In the genomic region with DNA sequence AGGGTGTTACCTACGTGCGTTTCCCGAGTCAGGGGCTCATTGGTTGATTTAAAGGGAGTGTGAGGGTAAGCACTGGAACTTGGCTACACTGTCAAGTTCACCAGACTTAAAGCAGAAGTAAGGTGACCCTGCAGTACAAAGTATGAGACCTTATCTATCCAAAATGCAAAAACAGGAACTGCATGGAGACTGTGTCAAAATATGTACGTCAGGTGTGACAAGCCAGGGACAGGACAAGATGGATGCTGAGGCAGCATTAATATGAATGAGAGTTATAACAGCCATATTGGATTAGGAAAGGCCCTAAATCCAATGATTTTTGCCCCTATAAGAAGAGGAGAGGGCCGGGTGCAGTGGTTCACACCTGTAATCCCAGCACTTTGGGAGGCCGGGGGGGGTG, we compare ENCODE assay signal across 18 cellular contexts. TPM values are rescaled to one million over a fixed set of nuclear protein-coding genes. Genes with fewer than 3 reads are reported as not detected.
DNase-seq lines count a peak whose midpoint lies in the region; ATAC-seq, FAIRE-seq and TF ChIP-seq lines count a peak whose summit lies in the region.
"Had no signal": no experiment of that assay in that cellular context is flagged by ENCODE, and none has a peak within 500 bp of the region (broad histone marks: within the 10 kb centered on the region; RNA-seq: fewer than 3 reads in every experiment).

No MANE protein-coding gene starts in this region.

- H3K4me2 ChIP-seq in BLaER1 treated with 17β-estradiol and CSF1 and Interleukin-3, amounts not matched to agents 10 nM and 100 nM, result peak overlapping the region in 7 of 11 experiments; percentile 3 to 34 (median 11); a peak in 7 of 22 replicates
- H3K4me2 ChIP-seq: KMS-11 had no signal

- H3K27ac ChIP-seq in BLaER1 treated with 17β-estradiol and CSF1 and Interleukin-3, amounts not matched to agents 10 nM and 100 nM, result peak overlapping the region in 1 of 11 experiments; percentile 19; a peak in 3 of 22 replicates
- H3K27ac ChIP-seq in kidney (ENCODE audit: low read depth in 2 of 2, low read length in 2 of 2), result no peak overlapping the region
- H3K27ac ChIP-seq: body of pancreas, coronary artery, gastroesophageal sphincter, KMS-11, transverse colon had no signal

- H3K9ac ChIP-seq in BLaER1 treated with 17β-estradiol and CSF1 and Interleukin-3, amounts not matched to agents 10 nM and 100 nM, result no peak overlapping the region
- H3K9ac ChIP-seq in kidney (ENCODE audit: low read length in 2 of 2), result no peak overlapping the region
- H3K9ac ChIP-seq: KMS-11 had no signal

- H3K4me1 ChIP-seq in BLaER1 treated with 17β-estradiol and CSF1 and Interleukin-3, amounts not matched to agents 10 nM and 100 nM, result peaks cover 33 to 67% (median 50%) of the 10 kb centered on the region in 10 experiments
- H3K4me1 ChIP-seq in kidney (ENCODE audit: control insufficient read depth in 1 of 2, insufficient read depth in 1 of 2, low read depth in 1 of 2, low read length in 2 of 2), result no peaks in the 10 kb centered on the region
- H3K4me1 ChIP-seq: BE2C, body of pancreas, gastroesophageal sphincter, transverse colon had no signal

- ATAC-seq in GM19455 (IDR thresholded peaks at IDR 0.05; ENCODE audit: unreplicated experiment), result no peak
- ATAC-seq: activated CD8-positive, alpha-beta T cell treated with anti-CD3 and anti-CD28 coated beads for 36 hours; body of pancreas; gastroesophageal sphincter; left lobe of liver had no signal

- H3K36me3 ChIP-seq in BLaER1 treated with 17β-estradiol and CSF1 and Interleukin-3, amounts not matched to agents 10 nM and 100 nM, result no peaks in the 10 kb centered on the region
- no peaks in the 10 kb centered on the region for H3K36me3 ChIP-seq in kidney (ENCODE audit: control insufficient read depth in 1 of 2, insufficient read depth in 2 of 2, low read length in 2 of 2)
- H3K36me3 ChIP-seq: BE2C, gastroesophageal sphincter, transverse colon had no signal

- intact Hi-C loops in kidney (cut with DNase I), result no loop called here

- no peaks in the 10 kb centered on the region for H3K27me3 ChIP-seq in BLaER1 treated with 17β-estradiol and CSF1 and Interleukin-3, amounts not matched to agents 10 nM and 100 nM
- H3K27me3 ChIP-seq: BE2C, body of pancreas, gastroesophageal sphincter, transverse colon had no signal

- no peak overlapping the region for H3K4me3 ChIP-seq in BLaER1 treated with 17β-estradiol and CSF1 and Interleukin-3, amounts not matched to agents 10 nM and 100 nM
- no peak overlapping the region for H3K4me3 ChIP-seq in kidney (ENCODE audit: low read length in 2 of 2)
- H3K4me3 ChIP-seq: body of pancreas, coronary artery, gastroesophageal sphincter, transverse colon had no signal

- FAIRE-seq in kidney (lab: Jason Lieb, UNC), result no peak
- FAIRE-seq in RCC 7860 (lab: Jason Lieb, UNC), result no peak

- H4K20me1 ChIP-seq in BLaER1 treated with 17β-estradiol and CSF1 and Interleukin-3, amounts not matched to agents 10 nM and 100 nM, result peaks cover 0 to 16% (median 0%) of the 10 kb centered on the region in 11 experiments; a peak in 6 of 22 replicates

- peak; percentile 32 for DNase-seq in GDM1 (lab: John Stamatoyannopoulos, UW)
- peak; percentile 44 for DNase-seq in RPMI8226
- peak; percentile 15 for DNase-seq in kidney
- no peak for DNase-seq in RCC 7860 (ENCODE audit: low spot score)
- DNase-seq in activated gamma-delta T cell (lab: John Stamatoyannopoulos, UW), result no peak
- no peak for DNase-seq in activated gamma-delta T cell treated with Interleukin-2 at 50 U/mL for 16 hours
- DNase-seq: activated CD8-positive, alpha-beta T cell treated with anti-CD3 and anti-CD28 coated beads for 36 hours; BE2C; body of pancreas; DMS79; NCI-H1417; transverse colon had no signal

- no peak for TF ChIP-seq CTCF in kidney (IDR thresholded peaks at IDR 0.05; ENCODE audit: borderline replicate concordance, extremely low read depth, insufficient read depth)

- H3K9me3 ChIP-seq in BLaER1 treated with 17β-estradiol and CSF1 and Interleukin-3, amounts not matched to agents 10 nM and 100 nM (replicated peaks in 1 of 11), result peaks cover 0 to 14% (median 6%) of the 10 kb centered on the region in 11 experiments; a peak in 14 of 22 replicates
- H3K9me3 ChIP-seq in kidney (ENCODE audit: control insufficient read depth in 1 of 2, low read length in 2 of 2), result no peaks in the 10 kb centered on the region
- H3K9me3 ChIP-seq: BE2C, body of pancreas, gastroesophageal sphincter, transverse colon had no signal

RNA-seq across cellular contexts. Expression of gene SUSD3, which starts 15.4 kb away (rescaled TPM):
- 12.2 TPM for total RNA-seq in kidney
- 34.6 TPM for polyA plus RNA-seq in kidney (ENCODE audit: insufficient read depth, low read depth, low replicate concordance)

RNA-seq across cellular contexts. Expression of gene CARD19, which starts 52.9 kb away (rescaled TPM):
- 44.5 TPM for total RNA-seq in kidney
- polyA plus RNA-seq in kidney (ENCODE audit: insufficient read depth, low read depth, low replicate concordance), result 49.3 TPM

Comparison
In these comparisons a context has a peak if more than half of its experiments do, and no peak if none do; other contexts are left out.
1. DNase-seq: peak in GDM1 (single experiment), RPMI8226 (single experiment) and kidney (single experiment); none in RCC 7860 (single experiment), activated gamma-delta T cell (single experiment) and activated gamma-delta T cell treated with Interleukin-2 at 50 U/mL for 16 hours (single experiment).